In genomic region chr13:111595276-111595675, GRCh38 we compare ENCODE assay signal across 29 cellular contexts.
"Had no signal": no experiment of that assay in that cellular context is flagged by ENCODE, and none has a peak within 500 bp of the region (broad histone marks: within the 10 kb centered on the region; RNA-seq: fewer than 3 reads in every experiment).

No MANE protein-coding gene starts in this region.

- H3K27me3 Mint-ChIP-seq: dendritic cell treated with granulocyte-macrophage colony-stimulating factor and Interleukin-4, amounts not matched to agents 40 ng/mL and 50 ng/mL, for 4 days had no signal

- H3K27ac Mint-ChIP-seq: dendritic cell treated with granulocyte-macrophage colony-stimulating factor and Interleukin-4, amounts not matched to agents 40 ng/mL and 50 ng/mL, for 4 days; effector memory CD8-positive, alpha-beta T cell; endodermal cell had no signal

- DNase-seq: colonic mucosa; cortex of kidney; dermis blood vessel endothelial cell; dorsolateral prefrontal cortex; effector CD4-positive, alpha-beta T cell; effector CD8-positive, alpha-beta T cell; effector memory CD4-positive, alpha-beta T cell; effector memory CD8-positive, alpha-beta T cell; endodermal cell; erythroblast; esophagus squamous epithelium; foreskin fibroblast; foreskin keratinocyte; foreskin melanocyte; gastrocnemius medialis; glutamatergic neuron; head of caudate nucleus; heart left ventricle; heart right ventricle had no signal

- H3K27me3 ChIP-seq: colonic mucosa, foreskin keratinocyte had no signal

- H3K4me3 Mint-ChIP-seq: dendritic cell treated with granulocyte-macrophage colony-stimulating factor and Interleukin-4, amounts not matched to agents 40 ng/mL and 50 ng/mL, for 4 days; effector memory CD8-positive, alpha-beta T cell; endodermal cell had no signal

- H3K36me3 ChIP-seq: colonic mucosa, esophagus muscularis mucosa, esophagus squamous epithelium, gastrocnemius medialis, gastroesophageal sphincter, heart left ventricle, heart right ventricle had no signal

- FAIRE-seq: colon, endometrium, endothelial cell of umbilical vein, frontal cortex had no signal

- ATAC-seq: effector memory CD8-positive, alpha-beta T cell; esophagus mucosa; foreskin keratinocyte; gastrocnemius medialis; gastroesophageal sphincter; heart left ventricle; heart right ventricle had no signal

- H3K4me1 ChIP-seq: colonic mucosa, esophagus muscularis mucosa, esophagus squamous epithelium, foreskin keratinocyte, gastrocnemius medialis, gastroesophageal sphincter, heart left ventricle, heart right ventricle had no signal

- H3K9me3 ChIP-seq: colonic mucosa, esophagus muscularis mucosa, esophagus squamous epithelium, gastrocnemius medialis, gastroesophageal sphincter had no signal

- H3K27ac ChIP-seq: colonic mucosa, coronary artery, dorsolateral prefrontal cortex, epithelial cell of prostate, esophagus muscularis mucosa, esophagus squamous epithelium, foreskin keratinocyte, gastrocnemius medialis, gastroesophageal sphincter, heart left ventricle, heart right ventricle had no signal

- H3K4me1 Mint-ChIP-seq: endodermal cell had no signal

- H3K4me3 ChIP-seq: colonic mucosa, coronary artery, dorsolateral prefrontal cortex, esophagus muscularis mucosa, esophagus squamous epithelium, gastrocnemius medialis, gastroesophageal sphincter, heart left ventricle, heart right ventricle had no signal
